8 cellular contexts compared by ENCODE assay signal in the genomic region with DNA sequence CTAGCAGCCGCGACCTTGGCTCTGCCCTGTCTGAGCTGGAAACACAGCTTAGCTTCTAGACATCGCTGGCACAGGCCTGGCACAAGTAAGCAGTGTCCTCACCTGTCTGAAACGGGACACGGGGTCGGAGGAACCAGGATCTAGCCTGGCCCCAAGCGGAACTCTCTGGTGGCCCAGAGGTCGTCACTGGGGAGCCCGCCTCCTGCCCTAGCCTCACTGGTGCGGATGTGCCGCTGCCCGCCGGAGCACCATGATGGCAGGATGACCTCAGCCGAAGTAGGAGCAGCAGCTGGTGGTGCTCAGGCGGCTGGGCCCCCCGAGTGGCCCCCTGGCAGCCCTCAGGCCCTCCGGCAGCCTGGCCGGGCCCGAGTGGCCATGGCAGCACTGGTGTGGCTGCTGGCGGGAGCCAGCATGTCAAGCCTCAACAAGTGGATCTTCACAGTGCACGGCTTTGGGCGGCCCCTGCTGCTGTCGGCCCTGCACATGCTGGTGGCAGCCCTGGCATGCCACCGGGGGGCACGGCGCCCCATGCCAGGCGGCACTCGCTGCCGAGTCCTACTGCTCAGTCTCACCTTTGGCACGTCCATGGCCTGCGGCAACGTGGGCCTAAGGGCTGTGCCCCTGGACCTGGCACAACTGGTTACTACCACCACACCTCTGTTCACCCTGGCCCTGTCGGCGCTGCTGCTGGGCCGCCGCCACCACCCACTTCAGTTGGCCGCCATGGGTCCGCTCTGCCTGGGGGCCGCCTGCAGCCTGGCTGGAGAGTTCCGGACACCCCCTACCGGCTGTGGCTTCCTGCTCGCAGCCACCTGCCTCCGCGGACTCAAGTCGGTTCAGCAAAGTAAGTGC. TPM values are rescaled to one million over a fixed set of nuclear protein-coding genes. Genes with fewer than 3 reads are reported as not detected.
DNase-seq lines count a peak whose midpoint lies in the region; ATAC-seq and TF ChIP-seq lines count a peak whose summit lies in the region.

No MANE protein-coding gene starts in this region.

- peaks cover 32% of the 10 kb centered on the region for H3K4me1 ChIP-seq in lower lobe of right lung

- H3K36me3 ChIP-seq in SK-N-MC (ENCODE audit: insufficient read depth, low read length), result no peaks in the 10 kb centered on the region
- no peaks in the 10 kb centered on the region for H3K36me3 ChIP-seq in lower lobe of right lung

- H3K9me3 ChIP-seq in SK-N-MC (ENCODE audit: low read depth, low read length) (no peaks in the 10 kb centered on the region), lower lobe of right lung (no peaks in the 10 kb centered on the region)

- ATAC-seq in lower lobe of right lung, result peak; percentile 1 to 3

- H3K27ac ChIP-seq in SK-N-MC, result no peak overlapping the region
- peak overlapping the region; percentile 91 for H3K27ac ChIP-seq in cingulate gyrus (ENCODE audit: low read depth, low read length)
- H3K27ac ChIP-seq in lower lobe of right lung, result peak overlapping the region; percentile 80
- H3K27ac ChIP-seq in temporal lobe (ENCODE audit: low read depth, low read length), result peak overlapping the region; percentile 97

- H3K4me3 ChIP-seq in SK-N-MC, result peak overlapping the region; percentile 83
- H3K4me3 ChIP-seq in lower lobe of right lung, result peak overlapping the region; percentile 72

- peak in 2 of 3 experiments; percentile 58 to 63 for DNase-seq in NCI-H1417 (lab: John Stamatoyannopoulos, UW)
- no peak for DNase-seq in NCI-H1417 treated with DMSO at 0.1 percent for 48 hours (lab: John Stamatoyannopoulos, UW)
- no peak for DNase-seq in SK-N-MC (ENCODE audit: low read depth, low spot score)
- peak; percentile 57 for DNase-seq in lower lobe of right lung
- no peak for DNase-seq in NCI-H446 treated with DMSO at 0.1 percent for 48 hours (lab: John Stamatoyannopoulos, UW)
- no peak for DNase-seq in MV-4-11 (lab: John Stamatoyannopoulos, UW)

- intact Hi-C loops in lower lobe of right lung (cut with DNase I), result no loop called here

- no peak for TF ChIP-seq CTCF in lower lobe of right lung (IDR thresholded peaks at IDR 0.05)

- no peaks in the 10 kb centered on the region for H3K27me3 ChIP-seq in lower lobe of right lung (ENCODE audit: low read depth)

- peak overlapping the region; percentile 83 for H3K9ac ChIP-seq in SK-N-MC (ENCODE audit: insufficient read length)

RNA-seq across cellular contexts. Expression of a gene that starts 0.9 kb away (rescaled TPM):
- total RNA-seq in lower lobe of right lung (3.1 TPM), temporal lobe (3.9 TPM)

RNA-seq across cellular contexts. Expression of a gene that starts 29.5 kb away (rescaled TPM):
- total RNA-seq in lower lobe of right lung, result 44.2 TPM
- total RNA-seq in temporal lobe, result 11.1 TPM

RNA-seq across cellular contexts. Expression of a gene that starts 31.2 kb away (rescaled TPM):
- total RNA-seq in lower lobe of right lung (21.5 TPM), temporal lobe (21.9 TPM)

RNA-seq across cellular contexts. Expression of a gene that starts 44.7 kb away (rescaled TPM):
- total RNA-seq in lower lobe of right lung, result 47.0 TPM
- total RNA-seq in temporal lobe, result 37.6 TPM

RNA-seq across cellular contexts. Expression of a gene that starts 58.2 kb away (rescaled TPM):
- 3.1 TPM for total RNA-seq in lower lobe of right lung
- total RNA-seq in temporal lobe, result 15.0 TPM

Comparison
In these comparisons a context has a peak if more than half of its experiments do, and no peak if none do; other contexts are left out.
1. DNase-seq: peak in NCI-H1417 (2 of 3) and lower lobe of right lung (single experiment); none in NCI-H1417 treated with DMSO at 0.1 percent for 48 hours (single experiment), SK-N-MC (single experiment), NCI-H446 treated with DMSO at 0.1 percent for 48 hours (single experiment) and MV-4-11 (single experiment).